Comparison of ENCODE assay signal across 16 cellular contexts in genomic region chr2:239178954-239179353, GRCh38.
"Had no signal": no experiment of that assay in that cellular context is flagged by ENCODE, and none has a peak within 500 bp of the region (broad histone marks: within the 10 kb centered on the region; RNA-seq: fewer than 3 reads in every experiment).

No MANE protein-coding gene starts in this region.

- H3K4me3 Mint-ChIP-seq: activated CD8-positive, alpha-beta memory T cell treated with anti-CD3 and anti-CD28 coated beads, Interleukin-2, amount 10 ng/mL, durations not matched to agents 7 days and 5 days; activated naive CD4-positive, alpha-beta T cell treated with anti-CD3 and anti-CD28 coated beads, Interleukin-2, amount 50 U/mL, for 24 hours; brain; dendritic cell treated with granulocyte-macrophage colony-stimulating factor and Interleukin-4, amounts not matched to agents 40 ng/mL and 50 ng/mL, for 4 days; natural killer cell; stimulated activated memory B cell treated with anti-CD40 and anti-IgM and Interleukin-4, amounts not matched to agents 10 μg/mL and 1 μg/mL and 100 μg/mL, for 72 hours had no signal

- H3K27me3 Mint-ChIP-seq: activated CD8-positive, alpha-beta memory T cell treated with anti-CD3 and anti-CD28 coated beads, Interleukin-2, amount 10 ng/mL, durations not matched to agents 7 days and 5 days; activated naive CD4-positive, alpha-beta T cell treated with anti-CD3 and anti-CD28 coated beads, Interleukin-2, amount 50 U/mL, for 24 hours; dendritic cell treated with granulocyte-macrophage colony-stimulating factor and Interleukin-4, amounts not matched to agents 40 ng/mL and 50 ng/mL, for 4 days; stimulated activated memory B cell treated with anti-CD40 and anti-IgM and Interleukin-4, amounts not matched to agents 10 μg/mL and 1 μg/mL and 100 μg/mL, for 72 hours had no signal

- ATAC-seq: activated CD8-positive, alpha-beta memory T cell treated with anti-CD3 and anti-CD28 coated beads, Interleukin-2, amount 10 ng/mL, durations not matched to agents 7 days and 5 days; natural killer cell; stimulated activated memory B cell treated with anti-CD40 and anti-IgM and Interleukin-4, amounts not matched to agents 10 μg/mL and 1 μg/mL and 100 μg/mL, for 72 hours had no signal

- H3K27ac Mint-ChIP-seq: activated CD8-positive, alpha-beta memory T cell treated with anti-CD3 and anti-CD28 coated beads, Interleukin-2, amount 10 ng/mL, durations not matched to agents 7 days and 5 days; activated naive CD4-positive, alpha-beta T cell treated with anti-CD3 and anti-CD28 coated beads, Interleukin-2, amount 50 U/mL, for 24 hours; dendritic cell treated with granulocyte-macrophage colony-stimulating factor and Interleukin-4, amounts not matched to agents 40 ng/mL and 50 ng/mL, for 4 days; natural killer cell; stimulated activated memory B cell treated with anti-CD40 and anti-IgM and Interleukin-4, amounts not matched to agents 10 μg/mL and 1 μg/mL and 100 μg/mL, for 72 hours had no signal

- H3K4me1 Mint-ChIP-seq: activated CD8-positive, alpha-beta memory T cell treated with anti-CD3 and anti-CD28 coated beads, Interleukin-2, amount 10 ng/mL, durations not matched to agents 7 days and 5 days; activated naive CD4-positive, alpha-beta T cell treated with anti-CD3 and anti-CD28 coated beads, Interleukin-2, amount 50 U/mL, for 24 hours; stimulated activated memory B cell treated with anti-CD40 and anti-IgM and Interleukin-4, amounts not matched to agents 10 μg/mL and 1 μg/mL and 100 μg/mL, for 72 hours had no signal

- DNase-seq: activated CD4-positive, alpha-beta T cell treated with anti-CD3 and anti-CD28 coated beads for 1 hour; activated CD4-positive, alpha-beta T cell treated with anti-CD3 and anti-CD28 coated beads, Interleukin-2, amount 50 U/mL, for 48 hours; activated CD8-positive, alpha-beta memory T cell treated with anti-CD3 and anti-CD28 coated beads, Interleukin-2, amount 10 ng/mL, durations not matched to agents 7 days and 5 days; amniotic stem cell; hippocampal formation; kidney glomerular epithelial cell; mammary epithelial cell; natural killer cell; nucleus accumbens; SHP77 treated with DMSO at 0.1 percent for 48 hours; small intestine; trophoblast cell had no signal
